1 cellular context compared by ENCODE assay signal in genomic region chr1:214332950-214333798, GRCh38.
TF ChIP-seq lines count a peak whose summit lies in the region.

No MANE protein-coding gene starts in this region.

TF ChIP-seq in endothelial cell of umbilical vein, 7 proteins besides CTCF, POLR2A, EP300 and RAD21 (continued from another document):
- TF ChIP-seq MAX (IDR thresholded peaks at IDR 0.05; ENCODE audit: insufficient read depth, insufficient read length), result no peak
